In the genomic region with DNA sequence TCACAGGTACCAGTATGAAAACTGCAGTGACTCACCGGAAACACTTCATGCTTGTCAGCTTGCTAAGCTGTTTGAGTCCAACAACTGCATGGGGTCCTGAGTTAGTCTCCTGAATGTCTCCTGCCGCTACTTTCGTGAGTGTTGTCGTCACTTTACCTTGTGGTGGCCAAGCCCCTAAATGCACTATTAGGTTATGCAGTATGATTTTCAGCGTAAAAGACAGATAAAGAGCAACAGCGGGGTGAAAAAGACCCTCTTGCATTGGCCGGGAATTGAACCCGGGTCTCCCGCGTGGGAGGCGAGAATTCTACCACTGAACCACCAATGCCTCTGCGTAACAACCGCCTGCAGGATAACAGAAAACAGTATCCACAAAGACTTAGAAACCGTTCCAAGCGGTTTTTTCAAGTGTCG, we compare ENCODE assay signal across 10 cellular contexts. TPM values are rescaled to one million over a fixed set of nuclear protein-coding genes. Genes with fewer than 3 reads are reported as not detected.
DNase-seq lines count a peak whose midpoint lies in the region; ATAC-seq and TF ChIP-seq lines count a peak whose summit lies in the region.
"Not testable (repeated sequence)": the region's sequence is repeated elsewhere in the genome, so short reads cannot be mapped to it uniquely, and the experiment has no call there.
"Had no signal": no experiment of that assay in that cellular context is flagged by ENCODE, and none has a peak within 500 bp of the region (broad histone marks: within the 10 kb centered on the region; RNA-seq: fewer than 3 reads in every experiment).

No MANE protein-coding gene starts in this region.

- peaks cover 11% of the 10 kb centered on the region for H3K27me3 Mint-ChIP-seq in activated naive CD8-positive, alpha-beta T cell treated with anti-CD3 and anti-CD28 coated beads, Interleukin-2, amount 50 U/mL, for 24 hours
- not testable (repeated sequence) for H3K27me3 Mint-ChIP-seq in stimulated activated naive B cell treated with anti-CD40 and anti-IgM and Interleukin-4, amounts not matched to agents 10 μg/mL and 1 μg/mL and 100 μg/mL, for 72 hours

- H3K9me3 ChIP-seq in SK-N-SH; fibroblast of lung (ENCODE audit: control insufficient read depth, insufficient read depth, low read depth, low read length): not testable (repeated sequence)

- H3K9me3 Mint-ChIP-seq in activated naive CD8-positive, alpha-beta T cell treated with anti-CD3 and anti-CD28 coated beads, Interleukin-2, amount 50 U/mL, for 24 hours; stimulated activated naive B cell treated with anti-CD40 and anti-IgM and Interleukin-4, amounts not matched to agents 10 μg/mL and 1 μg/mL and 100 μg/mL, for 72 hours: not testable (repeated sequence)

- not testable (repeated sequence) for H3K4me1 Mint-ChIP-seq in activated naive CD8-positive, alpha-beta T cell treated with anti-CD3 and anti-CD28 coated beads, Interleukin-2, amount 50 U/mL, for 24 hours; stimulated activated naive B cell treated with anti-CD40 and anti-IgM and Interleukin-4, amounts not matched to agents 10 μg/mL and 1 μg/mL and 100 μg/mL, for 72 hours

- not testable (repeated sequence) for H4K20me1 ChIP-seq in SK-N-SH (ENCODE audit: insufficient read depth); fibroblast of lung (ENCODE audit: control insufficient read depth, extremely low read depth, insufficient read depth, low read length)

- CTCF ChIA-PET in SK-N-SH (lab: Yijun Ruan, JAX): not testable (repeated sequence)

- not testable (repeated sequence) for H3F3A ChIP-seq in SK-N-SH (replicated peaks; ENCODE audit: insufficient read depth)

- H3K4me3 ChIP-seq in SK-N-SH (ENCODE audit: low read depth in 2 of 2, low read length in 1 of 2); fibroblast of lung (replicated peaks in 1 of 4; ENCODE audit: control extremely low read depth in 1 of 4, insufficient read depth in 1 of 4, low read depth in 3 of 4, low read length in 4 of 4): not testable (repeated sequence)

- not testable (repeated sequence) for H3K36me3 ChIP-seq in SK-N-SH (replicated peaks in 1 of 2; ENCODE audit: control insufficient read depth in 1 of 2, insufficient read depth in 2 of 2, low read length in 1 of 2); fibroblast of lung (ENCODE audit: control insufficient read depth, insufficient read depth, low read length)

- H3K4me3 Mint-ChIP-seq in activated naive CD8-positive, alpha-beta T cell treated with anti-CD3 and anti-CD28 coated beads, Interleukin-2, amount 50 U/mL, for 24 hours: peak overlapping the region; percentile 32
- H3K4me3 Mint-ChIP-seq in stimulated activated naive B cell treated with anti-CD40 and anti-IgM and Interleukin-4, amounts not matched to agents 10 μg/mL and 1 μg/mL and 100 μg/mL, for 72 hours: not testable (repeated sequence)

- peak; percentile 47 for ATAC-seq in HG02885 (IDR thresholded peaks at IDR 0.05; ENCODE audit: poor library complexity, unreplicated experiment)
- peak; percentile 92 for ATAC-seq in activated naive CD8-positive, alpha-beta T cell treated with anti-CD3 and anti-CD28 coated beads, Interleukin-2, amount 50 U/mL, for 24 hours
- peak in 1 of 2 donors; percentile 20 for ATAC-seq in stimulated activated naive B cell treated with anti-CD40 and anti-IgM and Interleukin-4, amounts not matched to agents 10 μg/mL and 1 μg/mL and 100 μg/mL, for 72 hours (replicated peaks)

- not testable (repeated sequence) for H2AFZ ChIP-seq in SK-N-SH (ENCODE audit: low read depth); fibroblast of lung (ENCODE audit: low read length)

- not testable (repeated sequence) for H3K4me1 ChIP-seq in SK-N-SH (ENCODE audit: control insufficient read depth in 1 of 2, insufficient read depth in 2 of 2, low read depth in 1 of 2, low read length in 1 of 2); fibroblast of lung (ENCODE audit: control insufficient read depth, extremely low read depth, insufficient read depth, low read length)

- H3K9me2 ChIP-seq in SK-N-SH: not testable (repeated sequence)

- 16% methylated on average over 12 of the region's 16 CpGs for WGBS in SK-N-SH (ENCODE audit: low lambda C conversion rate)

- H3K27me3 ChIP-seq in SK-N-SH (ENCODE audit: insufficient read depth); fibroblast of lung (ENCODE audit: control insufficient read depth, insufficient read depth, low read length): not testable (repeated sequence)

- not testable (repeated sequence) for TF ChIP-seq RAD21 in SK-N-SH (IDR thresholded peaks at IDR 0.05; ENCODE audit: low read length)

- not testable (repeated sequence) for TF ChIP-seq CTCF in SK-N-SH (IDR thresholded peaks at IDR 0.05); fibroblast of lung (conservative IDR thresholded peaks at IDR 0.05 in 1 of 2, IDR thresholded peaks at IDR 0.05 in 1 of 2; ENCODE audit: low read depth in 1 of 2, low read length in 2 of 2)

- POLR2A ChIA-PET in SK-N-SH (lab: Yijun Ruan, JAX): interaction anchor here (0.6 kb wide), 1 partner anchor 75 kb away, joined by 3 read pairs; no protein-coding TSS in a partner anchor

- H3K27ac Mint-ChIP-seq in activated naive CD8-positive, alpha-beta T cell treated with anti-CD3 and anti-CD28 coated beads, Interleukin-2, amount 50 U/mL, for 24 hours: peak overlapping the region; percentile 77
- peak overlapping the region; percentile 86 for H3K27ac Mint-ChIP-seq in stimulated activated naive B cell treated with anti-CD40 and anti-IgM and Interleukin-4, amounts not matched to agents 10 μg/mL and 1 μg/mL and 100 μg/mL, for 72 hours

- TF ChIP-seq EP300 in SK-N-SH (IDR thresholded peaks at IDR 0.05; ENCODE audit: borderline replicate concordance in 1 of 2, low read depth in 1 of 2, low read length in 1 of 2): not testable (repeated sequence)

- not testable (repeated sequence) for H3K36me3 Mint-ChIP-seq in activated naive CD8-positive, alpha-beta T cell treated with anti-CD3 and anti-CD28 coated beads, Interleukin-2, amount 50 U/mL, for 24 hours (ENCODE audit: low read depth); stimulated activated naive B cell treated with anti-CD40 and anti-IgM and Interleukin-4, amounts not matched to agents 10 μg/mL and 1 μg/mL and 100 μg/mL, for 72 hours

- DNase-seq in DMS 273 treated with DMSO at 0.1 percent for 48 hours (lab: John Stamatoyannopoulos, UW) (peak; percentile 19), NCI-H146 treated with DMSO at 0.1 percent for 48 hours (lab: John Stamatoyannopoulos, UW; ENCODE audit: unreplicated experiment) (peak; percentile 59), fibroblast of lung (ENCODE audit: low read depth in 2 of 2) (peak; percentile 36 to 54), lung microvascular endothelial cell (ENCODE audit: low read depth in 2 of 2) (peak; percentile 25 to 68)
- DNase-seq in SK-N-SH; activated naive CD8-positive, alpha-beta T cell treated with anti-CD3 and anti-CD28 coated beads, Interleukin-2, amount 50 U/mL, for 24 hours; stimulated activated naive B cell treated with anti-CD40 and anti-IgM and Interleukin-4, amounts not matched to agents 10 μg/mL and 1 μg/mL and 100 μg/mL, for 72 hours: not testable (repeated sequence)

- not testable (repeated sequence) for H3K4me2 ChIP-seq in SK-N-SH; fibroblast of lung (ENCODE audit: extremely low read depth, insufficient read depth, low read length)

- H3K9ac ChIP-seq in SK-N-SH; fibroblast of lung (ENCODE audit: insufficient read depth, low read length): not testable (repeated sequence)

- H3K79me2 ChIP-seq in SK-N-SH (ENCODE audit: insufficient read depth); fibroblast of lung (ENCODE audit: control insufficient read depth, insufficient read depth, low read length): not testable (repeated sequence)

- not testable (repeated sequence) for H3K27ac ChIP-seq in SK-N-SH (ENCODE audit: low read depth in 2 of 2, low read length in 1 of 2); fibroblast of lung (ENCODE audit: insufficient read depth, low read length)

TF ChIP-seq in SK-N-SH, 30 proteins besides CTCF, POLR2A, EP300 and RAD21:
- peak; percentile 74 for TF ChIP-seq TEAD4 (IDR thresholded peaks at IDR 0.05; ENCODE audit: borderline replicate concordance, insufficient read depth)
- peak; percentile 52; the same call in 1 of the 2 replicates for TF ChIP-seq FOSL2 (IDR thresholded peaks at IDR 0.05; ENCODE audit: borderline replicate concordance, low read depth)
TF ChIP-seq in SK-N-SH: peak in this region for 2; not testable (repeated sequence) for 28.

RNA-seq across cellular contexts. Expression of a gene that starts 31.6 kb away (rescaled TPM):
- polyA plus RNA-seq in SK-N-SH (2012; rRNA removed) (not detected in 2 replicates), fibroblast of lung (not detected in 2 replicates)
- polyA plus RNA-seq in SK-N-SH (2012; cell fraction: cytosol; rRNA removed): not detected in 2 replicates
- polyA plus RNA-seq in SK-N-SH (2012; cell fraction: nucleus; rRNA removed): not detected in 2 replicates
- total RNA-seq in fibroblast of lung (under 0.01 and 3,997 TPM in 2 replicates), lung microvascular endothelial cell (under 0.01 and 5,258 TPM in 2 replicates)
- polyA plus RNA-seq in fibroblast of lung (2012): 44.1 and 65.6 TPM in 2 replicates
- under 0.01 TPM in 2 replicates for polyA minus RNA-seq in fibroblast of lung (ENCODE audit: low replicate concordance)
- polyA plus RNA-seq: CD8-positive, alpha-beta memory T cell; esophagus had no signal
